In genomic region chr6:32109114-32109764, GRCh38 we compare ENCODE assay signal across 8 cellular contexts. TPM values are rescaled to one million over a fixed set of nuclear protein-coding genes. Genes with fewer than 3 reads are reported as not detected.
DNase-seq lines count a peak whose midpoint lies in the region; ATAC-seq and TF ChIP-seq lines count a peak whose summit lies in the region.

TSS of gene TNXB (minus strand) at chr6:32109338. CDS start at chr6:32098198, 11,140 bp downstream.

- peaks cover 2% of the 10 kb centered on the region for H3K36me3 Mint-ChIP-seq in osteocyte (ENCODE audit: unreplicated experiment)

- DNase-seq in BJ (ENCODE audit: low read depth) (no peak), Panc1 (ENCODE audit: low read depth, low spot score) (no peak), foreskin fibroblast (no peak), osteocyte (ENCODE audit: extremely low spot score, unreplicated experiment) (no peak), SIG-M5 (lab: John Stamatoyannopoulos, UW) (no peak), AG08396 (ENCODE audit: low spot score) (no peak)

- POLR2A ChIA-PET in BJ (lab: Charles Lee): no interaction called here
- POLR2A ChIA-PET in Panc1 (lab: Charles Lee): no interaction called here

- H3K27ac Mint-ChIP-seq in osteocyte (ENCODE audit: unreplicated experiment): peak within 1 kb of the TSS; percentile 87

- 0 out of 2 replicates have a peak within 1 kb of the TSS, but pooled peaks have one; percentile 3 for H3K4me3 ChIP-seq in BJ (ENCODE audit: low read depth, low read length)
- no peak within 1 kb of the TSS for H3K4me3 ChIP-seq in Panc1 (ENCODE audit: low read depth in 2 of 2, low read length in 2 of 2)
- peak within 1 kb of the TSS; percentile 14 to 78 for H3K4me3 ChIP-seq in foreskin fibroblast (ENCODE audit: low read depth in 1 of 2, low read length in 2 of 2)

- H3K27me3 Mint-ChIP-seq in osteocyte (ENCODE audit: unreplicated experiment): peaks cover 2% of the 10 kb centered on the region

- H3K9me3 ChIP-seq in Panc1 (ENCODE audit: control insufficient read depth, insufficient read depth, low read depth, low read length): no peaks in the 10 kb centered on the region

- peaks cover 4% of the 10 kb centered on the region for H3K27me3 ChIP-seq in BJ (ENCODE audit: control insufficient read depth, insufficient read depth, low read length)
- H3K27me3 ChIP-seq in Panc1 (ENCODE audit: control insufficient read depth, insufficient read depth, low read length): peaks cover 6% of the 10 kb centered on the region; the same call in 1 of the 2 replicates

- H3K4me1 ChIP-seq in Panc1 (ENCODE audit: control insufficient read depth, insufficient read depth, low read length): peaks cover 4% of the 10 kb centered on the region; the same call in 1 of the 2 replicates

- ATAC-seq in Panc1 (peak; percentile 28; the same call in 1 of the 2 replicates), GM21576 (IDR thresholded peaks at IDR 0.05; ENCODE audit: unreplicated experiment) (no peak), GM18517 (IDR thresholded peaks at IDR 0.05; ENCODE audit: unreplicated experiment) (no peak)

- H3K4me1 Mint-ChIP-seq in osteocyte (ENCODE audit: unreplicated experiment): peaks cover 56% of the 10 kb centered on the region

- no peaks in the 10 kb centered on the region for H3K9me3 Mint-ChIP-seq in osteocyte (ENCODE audit: unreplicated experiment)

- CTCF ChIA-PET in BJ (lab: Yijun Ruan, JAX): no interaction called here
- CTCF ChIA-PET in Panc1 (lab: Charles Lee): interaction anchor here (0.6 kb wide), 1 partner anchor 1006 kb away, joined by 4 read pairs; no protein-coding TSS in a partner anchor

- intact Hi-C loops in Panc1 (cut with micrococcal nuclease; ENCODE audit: unreplicated experiment): no loop called here

- in situ Hi-C loops in Panc1 (cut with HindIII; ENCODE audit: low pct_unique_long_range_greater_than_20kb, low sequenced_read_pairs): no loop called here

- BruUV-seq in Panc1 (replicated peaks; lab: Mats Ljungman, UMichigan): no TSS peak

- H3K4me3 Mint-ChIP-seq in osteocyte (ENCODE audit: unreplicated experiment): peak within 1 kb of the TSS; percentile 16

- TF ChIP-seq CTCF in BJ (IDR thresholded peaks at IDR 0.05; ENCODE audit: insufficient read depth, low read depth, low read length): no peak
- no peak for TF ChIP-seq CTCF in Panc1 (IDR thresholded peaks at IDR 0.05)
- TF ChIP-seq CTCF in foreskin fibroblast (IDR thresholded peaks at IDR 0.05; ENCODE audit: low read depth, low read length): no peak
- TF ChIP-seq CTCF in osteocyte (IDR thresholded peaks at IDR 0.05): no peak

- no peak within 1 kb of the TSS for H3K27ac ChIP-seq in Panc1 (ENCODE audit: low read length)

- H3K36me3 ChIP-seq in BJ (ENCODE audit: control insufficient read depth, insufficient read depth, low read length): no peaks in the 10 kb centered on the region
- H3K36me3 ChIP-seq in Panc1 (ENCODE audit: control insufficient read depth, insufficient read depth, low read length): no peaks in the 10 kb centered on the region

RNA-seq across cellular contexts. Expression of gene TNXB, which starts in this region (rescaled TPM):
- polyA plus RNA-seq in BJ (2011; rRNA removed): 0.58 and 0.60 TPM in 2 replicates
- polyA minus RNA-seq in BJ (2011; rRNA and poly(A)+ RNA removed): 0.90 and 1.0 TPM in 2 replicates
- total RNA-seq in Panc1 (2021; ENCODE audit: unreplicated experiment) (1.8 TPM), osteocyte (13.1 and 13.9 TPM in 2 replicates)
- 0.42 TPM for polyA plus RNA-seq in Panc1 (2012; ENCODE audit: insufficient read length)

Comparison
In these comparisons a context has a peak if more than half of its experiments do, and no peak if none do; other contexts are left out.
1. H3K4me3 ChIP-seq: peak in BJ (single experiment) and foreskin fibroblast (2 of 2); none in Panc1 (0 of 2).